Comparison of ENCODE assay signal across 10 cellular contexts in the genomic region with DNA sequence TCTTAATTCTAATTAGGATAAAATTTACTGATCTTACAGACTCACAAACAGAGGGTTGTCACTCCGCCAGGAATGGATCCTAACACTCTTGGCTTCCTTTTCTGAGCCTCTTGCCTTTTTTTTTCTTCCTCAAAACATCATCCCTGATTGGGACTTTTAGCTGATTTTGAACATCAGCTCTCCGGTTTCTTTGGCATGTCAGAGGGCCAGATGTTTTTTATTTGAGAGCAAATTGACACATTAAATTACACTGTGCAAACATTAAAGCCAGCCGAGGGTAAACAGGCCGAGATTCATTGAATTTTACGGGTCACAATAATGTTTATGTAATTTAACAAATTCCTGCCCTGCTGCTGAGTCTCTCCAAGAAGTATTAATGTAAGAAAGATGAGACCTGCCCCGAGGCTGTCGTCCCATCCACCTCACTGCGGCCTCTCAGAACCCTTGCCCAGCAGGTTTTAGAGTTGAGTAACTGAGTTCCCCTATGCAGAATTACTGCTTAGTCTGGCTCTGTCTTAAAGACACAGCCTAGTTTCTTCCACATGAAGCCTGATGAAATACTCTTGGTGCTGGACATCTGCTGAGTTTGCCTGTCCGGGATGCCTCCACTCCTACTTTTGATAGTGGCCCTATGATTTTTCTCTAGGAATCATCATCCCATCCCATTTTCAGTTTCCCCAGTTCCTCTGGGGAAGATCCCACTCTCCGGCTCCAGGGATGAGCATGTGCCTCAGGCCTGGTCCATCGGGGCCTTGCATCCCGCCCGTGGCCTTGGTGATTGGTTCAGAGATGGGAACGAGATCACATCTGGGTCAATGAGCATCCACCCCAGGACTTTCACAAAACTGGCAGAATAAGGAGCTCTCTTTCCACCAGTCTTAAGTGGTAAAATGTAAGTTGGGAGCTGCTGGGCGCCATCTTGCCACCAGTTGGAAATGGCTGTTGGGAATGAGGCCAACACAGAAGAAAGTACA.
DNase-seq lines count a peak whose midpoint lies in the region; ATAC-seq, FAIRE-seq and TF ChIP-seq lines count a peak whose summit lies in the region.
"Had no signal": no experiment of that assay in that cellular context is flagged by ENCODE, and none has a peak within 500 bp of the region (broad histone marks: within the 10 kb centered on the region; RNA-seq: fewer than 3 reads in every experiment).

No MANE protein-coding gene starts in this region.

- no CpG with 5 or more reads among the region's 15 CpGs for WGBS in trophoblast cell (ENCODE audit: extremely low coverage, insufficient coverage, insufficient read length)

- H3K9ac ChIP-seq in trophoblast cell (ENCODE audit: low read length): no peak overlapping the region

- H3K79me1 ChIP-seq in trophoblast cell (ENCODE audit: low read length): peaks cover 11% of the 10 kb centered on the region

- H3K79me2 ChIP-seq in trophoblast cell (ENCODE audit: control insufficient read depth, insufficient read depth, low read length, poor library complexity): no peaks in the 10 kb centered on the region

- peak overlapping the region; percentile 38 for H3K4me2 ChIP-seq in trophoblast cell (ENCODE audit: low read length)

- H3K27me3 ChIP-seq in Caco-2 (replicated peaks; ENCODE audit: control insufficient read depth, insufficient read depth, low read length) (no peaks in the 10 kb centered on the region), trophoblast cell (ENCODE audit: insufficient read depth, low read length) (no peaks in the 10 kb centered on the region)

- peak overlapping the region; percentile 70 for H2BK5ac ChIP-seq in trophoblast cell (ENCODE audit: low read depth, low read length, poor library complexity)

- peak overlapping the region; percentile 82 for H4K91ac ChIP-seq in trophoblast cell (ENCODE audit: low read depth, low read length)

- TF ChIP-seq CTCF in Caco-2 (IDR thresholded peaks at IDR 0.05; ENCODE audit: insufficient read depth in 1 of 2, low read depth in 1 of 2, low read length in 1 of 2, severe bottlenecking in 1 of 2, unreplicated experiment in 1 of 2) (no peak), MCF 10A (IDR thresholded peaks at IDR 0.05; ENCODE audit: unreplicated experiment) (no peak), D721Med (IDR thresholded peaks at IDR 0.05; ENCODE audit: insufficient read depth, missing control alignments) (no peak)

- peak overlapping the region; percentile 50 for H3K4ac ChIP-seq in trophoblast cell (ENCODE audit: low read depth, low read length)

- peak overlapping the region; percentile 76 for H3K18ac ChIP-seq in trophoblast cell (ENCODE audit: low read length)

- H3K4me1 ChIP-seq in Caco-2: peaks cover 26% of the 10 kb centered on the region
- H3K4me1 ChIP-seq in trophoblast cell (ENCODE audit: control insufficient read depth in 1 of 2, insufficient read depth in 2 of 2, low read length in 2 of 2): peaks cover 18 to 28% of the 10 kb centered on the region in 2 experiments

- H3K4me3 Mint-ChIP-seq in Caco-2 (ENCODE audit: unreplicated experiment) (no peak overlapping the region), MCF 10A (ENCODE audit: unreplicated experiment) (no peak overlapping the region), T-helper 17 cell (no peak overlapping the region), immature natural killer cell (no peak overlapping the region)

- H3K36me3 Mint-ChIP-seq in Caco-2 (ENCODE audit: insufficient read depth, unreplicated experiment): no peaks in the 10 kb centered on the region
- no peaks in the 10 kb centered on the region for H3K36me3 Mint-ChIP-seq in MCF 10A (ENCODE audit: insufficient read depth, unreplicated experiment)
- no peaks in the 10 kb centered on the region for H3K36me3 Mint-ChIP-seq in T-helper 17 cell (ENCODE audit: low read depth)
- no peaks in the 10 kb centered on the region for H3K36me3 Mint-ChIP-seq in immature natural killer cell

- ATAC-seq in T-helper 17 cell: no peak

- peak overlapping the region; percentile 66 for H3K14ac ChIP-seq in trophoblast cell (ENCODE audit: low read length)

- no peak overlapping the region for H3K23ac ChIP-seq in trophoblast cell (ENCODE audit: low read length)

- H2BK12ac ChIP-seq in trophoblast cell (ENCODE audit: low read length): peak overlapping the region; percentile 94

- no peak overlapping the region for H3K27ac Mint-ChIP-seq in Caco-2 (ENCODE audit: unreplicated experiment)
- H3K27ac Mint-ChIP-seq in MCF 10A (ENCODE audit: low read depth, unreplicated experiment): peak overlapping the region; percentile 16
- no peak overlapping the region for H3K27ac Mint-ChIP-seq in T-helper 17 cell
- H3K27ac Mint-ChIP-seq in immature natural killer cell: no peak overlapping the region
- H3K27ac Mint-ChIP-seq: activated T-helper 2 cell treated with anti-CD3 and anti-CD28 coated beads, Interferon-gamma antibody, Interleukin-2, Interleukin-4, amounts not matched to agents 10 μg/mL and 5 μg/mL and 100 μg/mL, durations not matched to agents 14 hours and 24 hours and 36 hours had no signal

- CTCF ChIA-PET in Caco-2 (lab: Charles Lee): no interaction called here
- CTCF ChIA-PET in MCF 10A (lab: Yijun Ruan, JAX): interaction anchor here (1.0 kb wide), 1 partner anchor 862 kb away, joined by 3 read pairs; no protein-coding TSS in a partner anchor

- H2BK120ac ChIP-seq in trophoblast cell (ENCODE audit: insufficient read depth, low read length, poor library complexity): peak overlapping the region; percentile 86

- FAIRE-seq in D721Med (lab: Jason Lieb, UNC): no peak

- H3K4me3 ChIP-seq in Caco-2 (ENCODE audit: low read depth, low read length) (no peak overlapping the region), trophoblast cell (ENCODE audit: low read depth, low read length) (no peak overlapping the region)

- H3K36me3 ChIP-seq in Caco-2 (ENCODE audit: control insufficient read depth, insufficient read depth, low read length): no peaks in the 10 kb centered on the region
- no peaks in the 10 kb centered on the region for H3K36me3 ChIP-seq in trophoblast cell (ENCODE audit: control insufficient read depth in 1 of 2, insufficient read depth in 2 of 2, low read length in 2 of 2)

- H3K27me3 Mint-ChIP-seq in Caco-2 (ENCODE audit: insufficient read depth, unreplicated experiment) (no peaks in the 10 kb centered on the region), MCF 10A (ENCODE audit: insufficient read depth, unreplicated experiment) (no peaks in the 10 kb centered on the region), T-helper 17 cell (no peaks in the 10 kb centered on the region), immature natural killer cell (ENCODE audit: low read depth in 3 of 3) (peaks cover 8 to 20% (median 11%) of the 10 kb centered on the region in 3 donors)

- no peak overlapping the region for H4K12ac ChIP-seq in trophoblast cell (ENCODE audit: low read depth, low read length)

- H3K4me1 Mint-ChIP-seq in Caco-2 (ENCODE audit: low read depth, unreplicated experiment) (peaks cover 11% of the 10 kb centered on the region), MCF 10A (ENCODE audit: insufficient read depth, unreplicated experiment) (peaks cover 19% of the 10 kb centered on the region), T-helper 17 cell (peaks cover 13% of the 10 kb centered on the region), immature natural killer cell (no peaks in the 10 kb centered on the region)

- H2AFZ ChIP-seq in trophoblast cell (ENCODE audit: insufficient read depth, low read length, poor library complexity): no peak overlapping the region

- POLR2A ChIA-PET in Caco-2 (lab: Charles Lee): no interaction called here
- POLR2A ChIA-PET in MCF 10A (lab: Yijun Ruan, JAX): interaction anchor here (0.6 to 0.7 kb wide), 4 partner anchors 24 to 862 kb away, joined by 3 to 5 read pairs (median 4); no protein-coding TSS in a partner anchor

- intact Hi-C loops in Caco-2 (cut with micrococcal nuclease; ENCODE audit: unreplicated experiment) (no loop called here), MCF 10A (cut with micrococcal nuclease) (no loop called here)

- H3K9me3 Mint-ChIP-seq in Caco-2 (ENCODE audit: unreplicated experiment) (no peaks in the 10 kb centered on the region), MCF 10A (ENCODE audit: unreplicated experiment) (no peaks in the 10 kb centered on the region), immature natural killer cell (peaks cover 0 to 2% (median 0%) of the 10 kb centered on the region in 6 donors)
- H3K9me3 Mint-ChIP-seq: activated T-helper 2 cell treated with anti-CD3 and anti-CD28 coated beads, Interferon-gamma antibody, Interleukin-2, Interleukin-4, amounts not matched to agents 10 μg/mL and 5 μg/mL and 100 μg/mL, durations not matched to agents 14 hours and 24 hours and 36 hours had no signal

- H3K9me3 ChIP-seq in Caco-2 (no peaks in the 10 kb centered on the region), trophoblast cell (ENCODE audit: insufficient read depth, low read depth, low read length) (no peaks in the 10 kb centered on the region), T-helper 17 cell (ENCODE audit: control insufficient read depth, low read length, poor library complexity, severe bottlenecking) (no peaks in the 10 kb centered on the region)

- peak overlapping the region; percentile 66 for H3K27ac ChIP-seq in trophoblast cell (ENCODE audit: low read depth, low read length)

- DNase-seq in Caco-2: peak; percentile 67 to 75
- DNase-seq in MV-4-11 (lab: John Stamatoyannopoulos, UW): peak; percentile 37
- peak; percentile 78 for DNase-seq in MCF 10A (ENCODE audit: unreplicated experiment)
- peak; percentile 97 to 99 for DNase-seq in trophoblast cell
- DNase-seq in T-helper 17 cell: no peak
- DNase-seq in D721Med (ENCODE audit: insufficient read length, low spot score): no peak
- no peak for DNase-seq in immature natural killer cell
- no peak for DNase-seq in HK-2 (ENCODE audit: unreplicated experiment)
- DNase-seq: glutamatergic neuron had no signal

- peak overlapping the region; percentile 65 for H2AK5ac ChIP-seq in trophoblast cell (ENCODE audit: low read length)

- BruUV-seq in Caco-2 (replicated peaks; lab: Mats Ljungman, UMichigan) (no TSS peak), MCF 10A (replicated peaks; lab: Mats Ljungman, UMichigan) (no TSS peak)

- H4K8ac ChIP-seq in trophoblast cell (ENCODE audit: low read depth, low read length): peak overlapping the region; percentile 45

Comparison
In these comparisons a context has a peak if more than half of its experiments do, and no peak if none do; other contexts are left out.
1. DNase-seq: peak in Caco-2 (2 of 2), MV-4-11 (single experiment), MCF 10A (single experiment) and trophoblast cell (2 of 2); none in T-helper 17 cell (0 of 3), D721Med (single experiment), immature natural killer cell (0 of 3) and HK-2 (single experiment).